Comparison of ENCODE assay signal across 23 cellular contexts in the genomic region with DNA sequence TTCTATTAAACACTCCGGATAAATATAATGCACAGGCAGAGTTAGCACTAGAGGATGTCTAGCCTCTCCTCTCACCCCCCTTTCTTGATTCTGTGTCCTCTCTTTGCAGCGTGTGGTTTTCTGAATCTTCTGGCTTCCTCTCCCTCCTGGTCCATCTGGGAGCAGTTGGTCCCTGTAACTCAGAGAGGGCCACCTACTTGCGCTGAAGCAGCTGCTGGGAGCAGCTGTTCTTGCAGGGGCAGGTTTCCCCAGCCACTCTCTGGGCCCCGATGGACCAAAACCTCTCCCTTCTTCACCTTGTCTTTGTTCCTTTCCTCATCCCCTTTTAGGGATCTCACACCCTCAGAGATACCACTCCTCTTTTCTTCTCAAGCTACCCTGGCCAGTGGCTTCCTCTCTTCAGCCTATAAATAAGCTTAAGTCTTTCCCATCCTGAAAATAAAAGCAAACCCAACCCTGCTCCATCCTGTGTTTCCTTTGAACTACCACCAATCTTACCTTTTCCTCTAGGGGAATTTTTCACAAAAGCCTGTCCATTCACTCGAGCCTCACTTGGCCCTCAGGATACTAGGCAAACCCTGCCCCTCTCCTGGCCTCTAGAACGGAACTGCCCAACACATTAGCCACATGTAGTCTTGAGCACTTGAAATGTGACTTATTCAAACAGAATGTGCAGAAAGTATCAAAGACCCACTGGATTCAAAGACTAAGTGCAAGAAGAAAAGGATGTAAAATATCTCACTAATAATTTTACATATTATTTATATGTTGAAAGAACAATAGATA.
"Had no signal": no experiment of that assay in that cellular context is flagged by ENCODE, and none has a peak within 500 bp of the region (broad histone marks: within the 10 kb centered on the region; RNA-seq: fewer than 3 reads in every experiment).

No MANE protein-coding gene starts in this region.

- H3K27me3 ChIP-seq: brain microvascular endothelial cell, gastrocnemius medialis, pancreas, upper lobe of right lung had no signal

- FAIRE-seq: colon, pancreas had no signal

- H3K36me3 Mint-ChIP-seq: activated naive CD4-positive, alpha-beta T cell treated with anti-CD3 and anti-CD28 coated beads, Interleukin-2, amount 10 ng/mL, durations not matched to agents 7 days and 5 days; immature natural killer cell; naive thymus-derived CD4-positive, alpha-beta T cell; T-cell had no signal

- H3K4me3 Mint-ChIP-seq: activated naive CD4-positive, alpha-beta T cell treated with anti-CD3 and anti-CD28 coated beads, Interleukin-2, amount 10 ng/mL, durations not matched to agents 7 days and 5 days; activated naive CD8-positive, alpha-beta T cell treated with anti-CD3 and anti-CD28 coated beads, Interleukin-2, amount 50 U/mL, for 24 hours; activated T-cell treated with anti-CD3 and anti-CD28 coated beads, Interleukin-2, amount 50 U/mL, for 4 hours had no signal

- H3K27ac Mint-ChIP-seq: activated B cell treated with CpG ODN at 0.5 μM for 24 hours; activated naive CD4-positive, alpha-beta T cell treated with anti-CD3 and anti-CD28 coated beads, Interleukin-2, amount 10 ng/mL, durations not matched to agents 7 days and 5 days; activated naive CD8-positive, alpha-beta T cell treated with anti-CD3 and anti-CD28 coated beads, Interleukin-2, amount 50 U/mL, for 24 hours; immature natural killer cell; stimulated activated naive B cell treated with anti-CD40 and anti-IgM and Interleukin-4, amounts not matched to agents 10 μg/mL and 1 μg/mL and 100 μg/mL, for 72 hours; T-cell had no signal

- H3K4me3 ChIP-seq: gastrocnemius medialis, heart right ventricle, mucosa of descending colon, pancreas, thoracic aorta, upper lobe of right lung had no signal

- H3K27ac ChIP-seq: brain microvascular endothelial cell, gastrocnemius medialis, heart right ventricle, pancreas, thoracic aorta, upper lobe of right lung had no signal

- H3K36me3 ChIP-seq: brain microvascular endothelial cell, gastrocnemius medialis, pancreas, thoracic aorta had no signal

- H3K9me3 ChIP-seq: gastrocnemius medialis, heart right ventricle, mucosa of descending colon, pancreas, thoracic aorta, upper lobe of right lung had no signal

- ATAC-seq: activated naive CD8-positive, alpha-beta T cell treated with anti-CD3 and anti-CD28 coated beads, Interleukin-2, amount 50 U/mL, for 24 hours; activated T-cell treated with anti-CD3 and anti-CD28 coated beads, Interleukin-2, amount 50 U/mL, for 4 hours; gastrocnemius medialis; mucosa of descending colon; naive thymus-derived CD4-positive, alpha-beta T cell; pancreas; upper lobe of right lung had no signal

- H3K27me3 Mint-ChIP-seq: activated B cell treated with CpG ODN at 0.5 μM for 24 hours; stimulated activated naive B cell treated with anti-CD40 and anti-IgM and Interleukin-4, amounts not matched to agents 10 μg/mL and 1 μg/mL and 100 μg/mL, for 72 hours; T-cell had no signal

- H3K9me3 Mint-ChIP-seq: activated B cell treated with CpG ODN at 0.5 μM for 24 hours; activated naive CD4-positive, alpha-beta T cell treated with anti-CD3 and anti-CD28 coated beads, Interleukin-2, amount 10 ng/mL, durations not matched to agents 7 days and 5 days; activated naive CD8-positive, alpha-beta T cell treated with anti-CD3 and anti-CD28 coated beads, Interleukin-2, amount 50 U/mL, for 24 hours; activated T-cell treated with anti-CD3 and anti-CD28 coated beads, Interleukin-2, amount 50 U/mL, for 4 hours; immature natural killer cell; naive thymus-derived CD4-positive, alpha-beta T cell; stimulated activated naive B cell treated with anti-CD40 and anti-IgM and Interleukin-4, amounts not matched to agents 10 μg/mL and 1 μg/mL and 100 μg/mL, for 72 hours; T-cell had no signal

- DNase-seq: activated B cell treated with CpG ODN at 0.5 μM for 24 hours; activated CD4-positive, alpha-beta T cell treated with anti-CD3 and anti-CD28 coated beads, Interleukin-2, amount 50 U/mL, for 1 hour; activated CD8-positive, alpha-beta memory T cell treated with anti-CD3 and anti-CD28 coated beads, Interleukin-2, amount 50 U/mL, for 4 hours; activated effector memory CD4-positive, alpha-beta T cell treated with Interleukin-2 at 50 U/mL for 16 hours; activated naive CD4-positive, alpha-beta T cell treated with anti-CD3 and anti-CD28 coated beads, Interleukin-2, amount 10 ng/mL, durations not matched to agents 7 days and 5 days; activated naive CD8-positive, alpha-beta T cell treated with anti-CD3 and anti-CD28 coated beads, Interleukin-2, amount 50 U/mL, for 24 hours; activated T-cell treated with anti-CD3 and anti-CD28 coated beads, Interleukin-2, amount 50 U/mL, for 4 hours; aorta; brain microvascular endothelial cell; central memory CD4-positive, alpha-beta T cell; erythroblast; gastrocnemius medialis; heart right ventricle; immature natural killer cell; mesenchymal stem cell; mucosa of descending colon; naive thymus-derived CD4-positive, alpha-beta T cell; pancreas; stimulated activated naive B cell treated with anti-CD40 and anti-IgM and Interleukin-4, amounts not matched to agents 10 μg/mL and 1 μg/mL and 100 μg/mL, for 72 hours; T-cell; upper lobe of right lung had no signal
